ENCODE assay signal across 22 cellular contexts in the genomic region with DNA sequence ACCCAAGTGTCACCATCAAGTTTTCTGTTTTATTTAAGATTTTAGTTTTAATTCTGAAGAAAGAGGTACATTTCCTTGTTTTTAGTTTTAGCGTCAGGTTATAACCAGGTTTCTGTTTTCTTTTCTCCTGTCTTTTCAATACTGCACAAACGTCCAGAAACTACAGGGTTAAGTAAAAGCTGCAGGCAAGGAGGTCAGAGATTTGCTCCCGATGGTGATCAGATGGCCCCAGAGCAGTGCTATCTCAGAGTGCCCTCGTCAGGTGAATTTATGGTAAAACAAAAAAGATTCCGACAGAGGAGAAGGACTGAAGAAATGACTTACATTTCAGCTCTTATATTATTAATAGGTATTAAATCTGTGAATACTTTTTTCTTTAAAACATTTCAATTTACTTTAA.
"Had no signal": no experiment of that assay in that cellular context is flagged by ENCODE, and none has a peak within 500 bp of the region (broad histone marks: within the 10 kb centered on the region; RNA-seq: fewer than 3 reads in every experiment).

No MANE protein-coding gene starts in this region.

- H3K9me3 ChIP-seq: esophagus squamous epithelium, left lung, mucosa of descending colon, prostate gland, suprapubic skin, transverse colon, uterus had no signal

- H3K27ac Mint-ChIP-seq: activated B cell treated with CpG ODN at 0.5 μM for 24 hours; activated CD4-positive, alpha-beta memory T cell treated with anti-CD3 and anti-CD28 coated beads, Interleukin-2, amount 10 ng/mL, durations not matched to agents 7 days and 5 days; activated CD8-positive, alpha-beta memory T cell treated with anti-CD3 and anti-CD28 coated beads, Interleukin-2, amount 10 ng/mL, durations not matched to agents 7 days and 5 days; activated naive CD8-positive, alpha-beta T cell had no signal

- H3K4me1 Mint-ChIP-seq: activated B cell treated with CpG ODN at 0.5 μM for 24 hours; activated CD4-positive, alpha-beta memory T cell treated with anti-CD3 and anti-CD28 coated beads, Interleukin-2, amount 10 ng/mL, durations not matched to agents 7 days and 5 days; activated CD8-positive, alpha-beta memory T cell treated with anti-CD3 and anti-CD28 coated beads, Interleukin-2, amount 10 ng/mL, durations not matched to agents 7 days and 5 days; naive B cell; neural crest cell had no signal

- H3K36me3 ChIP-seq: prostate gland, uterus had no signal

- ATAC-seq: activated CD8-positive, alpha-beta memory T cell treated with anti-CD3 and anti-CD28 coated beads, Interleukin-2, amount 10 ng/mL, durations not matched to agents 7 days and 5 days; left lung; mucosa of descending colon; right cardiac atrium had no signal

- H3K27ac ChIP-seq: esophagus squamous epithelium, hepatocyte, left lung, prostate gland, suprapubic skin, transverse colon, uterus had no signal

- H3K9me3 Mint-ChIP-seq: activated B cell treated with CpG ODN at 0.5 μM for 24 hours; activated CD4-positive, alpha-beta memory T cell treated with anti-CD3 and anti-CD28 coated beads, Interleukin-2, amount 10 ng/mL, durations not matched to agents 7 days and 5 days; neural crest cell; stimulated activated naive CD8-positive, alpha-beta T cell treated with anti-CD3 and anti-CD28 coated beads, Interleukin-15, Interleukin-2, amounts not matched to agents 100 ng/mL and 50 ng/mL, for 24 hours had no signal

- H3K4me2 ChIP-seq: hepatocyte had no signal

- H2AFZ ChIP-seq: hepatocyte had no signal

- H3K27me3 Mint-ChIP-seq: activated B cell treated with CpG ODN at 0.5 μM for 24 hours; activated CD4-positive, alpha-beta memory T cell treated with anti-CD3 and anti-CD28 coated beads, Interleukin-2, amount 10 ng/mL, durations not matched to agents 7 days and 5 days; activated naive CD8-positive, alpha-beta T cell; naive B cell; stimulated activated naive CD8-positive, alpha-beta T cell treated with anti-CD3 and anti-CD28 coated beads, Interleukin-15, Interleukin-2, amounts not matched to agents 100 ng/mL and 50 ng/mL, for 24 hours had no signal

- H3K4me3 ChIP-seq: esophagus squamous epithelium, hepatocyte, left lung, mucosa of descending colon, prostate gland, suprapubic skin, transverse colon, uterus had no signal

- H3K79me2 ChIP-seq: hepatocyte had no signal

- H3K4me3 Mint-ChIP-seq: activated B cell treated with CpG ODN at 0.5 μM for 24 hours; activated CD4-positive, alpha-beta memory T cell treated with anti-CD3 and anti-CD28 coated beads, Interleukin-2, amount 10 ng/mL, durations not matched to agents 7 days and 5 days; activated CD8-positive, alpha-beta memory T cell treated with anti-CD3 and anti-CD28 coated beads, Interleukin-2, amount 10 ng/mL, durations not matched to agents 7 days and 5 days; activated naive CD8-positive, alpha-beta T cell; naive B cell; neural crest cell; stimulated activated naive CD8-positive, alpha-beta T cell treated with anti-CD3 and anti-CD28 coated beads, Interleukin-15, Interleukin-2, amounts not matched to agents 100 ng/mL and 50 ng/mL, for 24 hours had no signal

- H3K27me3 ChIP-seq: esophagus squamous epithelium, hepatocyte, left lung, suprapubic skin, transverse colon, uterus had no signal

- DNase-seq: activated B cell treated with CpG ODN at 0.5 μM for 24 hours; activated CD4-positive, alpha-beta memory T cell treated with anti-CD3 and anti-CD28 coated beads, Interleukin-2, amount 10 ng/mL, durations not matched to agents 7 days and 5 days; activated CD4-positive, alpha-beta T cell treated with anti-CD3 and anti-CD28 coated beads for 4 hours; activated CD8-positive, alpha-beta memory T cell treated with anti-CD3 and anti-CD28 coated beads, Interleukin-2, amount 10 ng/mL, durations not matched to agents 7 days and 5 days; amniotic stem cell; effector CD4-positive, alpha-beta T cell; esophagus squamous epithelium; left lung; mucosa of descending colon; naive B cell; right cardiac atrium; small intestine; stimulated activated CD4-positive, alpha-beta T cell treated with anti-CD3 and anti-CD28 coated beads, Interleukin-15, amount 100 ng/mL, for 24 hours; stimulated activated CD4-positive, alpha-beta T cell treated with anti-CD3 and anti-CD28 coated beads, Interleukin-2, amount 100 ng/mL, for 48 hours; transverse colon; uterus had no signal

- H3K4me1 ChIP-seq: esophagus squamous epithelium, left lung, prostate gland, suprapubic skin, transverse colon, uterus had no signal
